21 cellular contexts compared by ENCODE assay signal in the genomic region with DNA sequence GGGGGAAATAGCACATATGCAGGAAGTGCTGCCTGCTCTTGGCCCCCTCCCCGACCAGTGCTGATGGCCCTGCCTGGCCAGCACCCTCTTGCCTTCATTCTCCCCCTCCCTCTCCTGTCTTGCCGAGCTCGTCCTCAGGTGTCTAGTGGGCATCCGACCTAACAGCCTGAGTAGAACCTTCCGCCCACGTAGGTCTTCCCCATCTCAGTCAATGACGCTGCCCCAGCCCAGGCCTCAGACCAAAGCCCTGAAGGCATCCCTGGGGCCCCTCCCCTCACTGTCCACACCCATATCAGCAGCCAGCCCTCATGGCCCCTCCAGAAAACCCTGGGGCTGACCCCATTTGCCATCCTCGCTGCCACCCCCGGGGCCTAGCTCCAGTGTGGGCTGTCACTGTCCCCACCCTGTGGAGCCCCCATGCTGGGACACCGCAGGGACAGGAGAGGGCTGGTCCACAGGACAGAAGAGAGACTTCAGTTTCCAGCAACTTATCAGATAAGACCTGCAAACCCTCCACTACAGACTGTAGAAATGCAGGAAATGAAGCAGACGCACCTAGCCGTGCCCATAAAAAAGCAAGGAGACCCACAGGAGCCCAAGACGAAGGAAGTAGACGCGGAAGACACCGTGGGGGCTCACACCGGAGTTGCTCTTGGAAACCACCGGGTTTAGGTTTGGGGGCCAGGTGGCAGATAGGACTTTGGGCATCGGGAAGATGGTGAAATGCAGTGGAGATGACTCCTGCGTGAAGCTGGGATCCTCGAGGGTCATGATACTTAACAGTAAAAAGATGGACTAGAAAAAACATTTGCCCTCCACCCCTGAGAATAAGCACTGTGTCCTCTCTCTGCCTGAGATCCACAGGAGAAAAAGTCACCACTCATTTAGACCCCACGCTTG. TPM values are rescaled to one million over a fixed set of nuclear protein-coding genes. Genes with fewer than 3 reads are reported as not detected.
DNase-seq lines count a peak whose midpoint lies in the region; ATAC-seq and TF ChIP-seq lines count a peak whose summit lies in the region.
"Had no signal": no experiment of that assay in that cellular context is flagged by ENCODE, and none has a peak within 500 bp of the region (broad histone marks: within the 10 kb centered on the region; RNA-seq: fewer than 3 reads in every experiment).

No MANE protein-coding gene starts in this region.

- H3K27me3 Mint-ChIP-seq in activated naive CD4-positive, alpha-beta T cell treated with anti-CD3 and anti-CD28 coated beads, Interleukin-2, amount 50 U/mL, for 24 hours: no peaks in the 10 kb centered on the region
- no peaks in the 10 kb centered on the region for H3K27me3 Mint-ChIP-seq in activated B cell treated with CpG ODN at 0.5 μM for 24 hours
- no peaks in the 10 kb centered on the region for H3K27me3 Mint-ChIP-seq in stimulated activated naive B cell treated with anti-CD40 and anti-IgM and Interleukin-4, amounts not matched to agents 10 μg/mL and 1 μg/mL and 100 μg/mL, for 72 hours

- ATAC-seq in activated B cell treated with CpG ODN at 0.5 μM for 24 hours (ENCODE audit: low read depth): no peak
- no peak for ATAC-seq in left lung
- no peak for ATAC-seq in stimulated activated naive B cell treated with anti-CD40 and anti-IgM and Interleukin-4, amounts not matched to agents 10 μg/mL and 1 μg/mL and 100 μg/mL, for 72 hours (replicated peaks)
- ATAC-seq in HG02885 (IDR thresholded peaks at IDR 0.05; ENCODE audit: poor library complexity, unreplicated experiment): no peak
- ATAC-seq: activated CD4-positive, CD25-positive, alpha-beta regulatory T cell treated with anti-CD3 and anti-CD28 coated beads, Interleukin-2, amount 50 U/mL, for 24 hours; mucosa of descending colon had no signal

- peak overlapping the region; percentile 36 for H3K27ac Mint-ChIP-seq in activated naive CD4-positive, alpha-beta T cell treated with anti-CD3 and anti-CD28 coated beads, Interleukin-2, amount 50 U/mL, for 24 hours
- peak overlapping the region; percentile 3 for H3K27ac Mint-ChIP-seq in activated B cell treated with CpG ODN at 0.5 μM for 24 hours
- H3K27ac Mint-ChIP-seq in stimulated activated naive B cell treated with anti-CD40 and anti-IgM and Interleukin-4, amounts not matched to agents 10 μg/mL and 1 μg/mL and 100 μg/mL, for 72 hours: peak overlapping the region; percentile 60

- no peak overlapping the region for H3K4me3 ChIP-seq in left lung
- H3K4me3 ChIP-seq: cardiac muscle cell, HAP-1, mucosa of descending colon, ovary, sigmoid colon, suprapubic skin had no signal

- peaks cover 14% of the 10 kb centered on the region for H3K36me3 Mint-ChIP-seq in activated naive CD4-positive, alpha-beta T cell treated with anti-CD3 and anti-CD28 coated beads, Interleukin-2, amount 50 U/mL, for 24 hours
- H3K36me3 Mint-ChIP-seq in activated B cell treated with CpG ODN at 0.5 μM for 24 hours (ENCODE audit: low read depth): peaks cover 49% of the 10 kb centered on the region
- peaks cover 36 to 48% of the 10 kb centered on the region in 2 donors for H3K36me3 Mint-ChIP-seq in stimulated activated naive B cell treated with anti-CD40 and anti-IgM and Interleukin-4, amounts not matched to agents 10 μg/mL and 1 μg/mL and 100 μg/mL, for 72 hours

- no peak for TF ChIP-seq POLR2A in erythroblast (IDR thresholded peaks at IDR 0.05; ENCODE audit: low read length)

- H3K36me3 ChIP-seq in left lung: peaks cover 0 to 53% of the 10 kb centered on the region in 2 donors
- H3K36me3 ChIP-seq: cardiac muscle cell, HAP-1, ovary had no signal

- no peaks in the 10 kb centered on the region for H3K9me3 ChIP-seq in left lung
- H3K9me3 ChIP-seq: HAP-1, mucosa of descending colon, ovary, sigmoid colon, suprapubic skin had no signal

- H3K4me1 ChIP-seq in left lung: peaks cover 0 to 30% of the 10 kb centered on the region in 2 donors
- H3K4me1 ChIP-seq: HAP-1, sigmoid colon, suprapubic skin had no signal

- no peak for DNase-seq in activated naive CD4-positive, alpha-beta T cell treated with anti-CD3 and anti-CD28 coated beads, Interleukin-2, amount 50 U/mL, for 16 hours
- no peak for DNase-seq in activated B cell treated with CpG ODN at 0.5 μM for 24 hours
- peak; percentile 19 to 42 for DNase-seq in left lung
- DNase-seq in stimulated activated naive B cell treated with anti-CD40 and anti-IgM and Interleukin-4, amounts not matched to agents 10 μg/mL and 1 μg/mL and 100 μg/mL, for 72 hours: no peak
- no peak for DNase-seq in LoVo (ENCODE audit: low spot score)
- no peak for DNase-seq in erythroblast (lab: John Stamatoyannopoulos, UW)
- DNase-seq: COR-L47; EL; hippocampal formation; mucosa of descending colon; NCI-H187 treated with DMSO at 0.1 percent for 48 hours; NCI-H510A treated with DMSO at 0.1 percent for 48 hours; sigmoid colon; stimulated activated CD4-positive, alpha-beta T cell treated with anti-CD3 and anti-CD28 coated beads, Interleukin-2, amount 100 ng/mL, for 24 hours had no signal

- no peaks in the 10 kb centered on the region for H3K9me3 Mint-ChIP-seq in activated naive CD4-positive, alpha-beta T cell treated with anti-CD3 and anti-CD28 coated beads, Interleukin-2, amount 50 U/mL, for 24 hours
- H3K9me3 Mint-ChIP-seq in activated B cell treated with CpG ODN at 0.5 μM for 24 hours: no peaks in the 10 kb centered on the region
- no peaks in the 10 kb centered on the region for H3K9me3 Mint-ChIP-seq in stimulated activated naive B cell treated with anti-CD40 and anti-IgM and Interleukin-4, amounts not matched to agents 10 μg/mL and 1 μg/mL and 100 μg/mL, for 72 hours

- TF ChIP-seq CTCF in activated B cell treated with CpG ODN at 0.5 μM for 24 hours (IDR thresholded peaks at IDR 0.05) (no peak), left lung (IDR thresholded peaks at IDR 0.05) (no peak)

- POLR2A ChIA-PET in activated B cell treated with CpG ODN at 0.5 μM for 24 hours (lab: Charles Lee): no interaction called here

- H3K4me3 Mint-ChIP-seq in activated naive CD4-positive, alpha-beta T cell treated with anti-CD3 and anti-CD28 coated beads, Interleukin-2, amount 50 U/mL, for 24 hours: peak overlapping the region; percentile 3
- H3K4me3 Mint-ChIP-seq in activated B cell treated with CpG ODN at 0.5 μM for 24 hours: no peak overlapping the region
- peak overlapping the region in 1 of 2 donors; percentile 37 for H3K4me3 Mint-ChIP-seq in stimulated activated naive B cell treated with anti-CD40 and anti-IgM and Interleukin-4, amounts not matched to agents 10 μg/mL and 1 μg/mL and 100 μg/mL, for 72 hours

- CTCF ChIA-PET in activated B cell treated with CpG ODN at 0.5 μM for 24 hours (lab: Charles Lee): no interaction called here

- intact Hi-C loops in activated B cell treated with CpG ODN at 0.5 μM for 24 hours (cut with micrococcal nuclease) (no loop called here), left lung (cut with DNase I) (loop anchor here in 1 of 2 donors (5.0 kb wide), 1 partner anchor 156 kb away; no protein-coding TSS in a partner anchor)

- H3K4me1 Mint-ChIP-seq in activated naive CD4-positive, alpha-beta T cell treated with anti-CD3 and anti-CD28 coated beads, Interleukin-2, amount 50 U/mL, for 24 hours: peaks cover 45% of the 10 kb centered on the region
- peaks cover 23% of the 10 kb centered on the region for H3K4me1 Mint-ChIP-seq in activated B cell treated with CpG ODN at 0.5 μM for 24 hours
- peaks cover 5 to 19% of the 10 kb centered on the region in 2 donors for H3K4me1 Mint-ChIP-seq in stimulated activated naive B cell treated with anti-CD40 and anti-IgM and Interleukin-4, amounts not matched to agents 10 μg/mL and 1 μg/mL and 100 μg/mL, for 72 hours

- H3K27me3 ChIP-seq in left lung: no peaks in the 10 kb centered on the region
- H3K27me3 ChIP-seq: cardiac muscle cell, ovary, sigmoid colon, suprapubic skin had no signal

- H3K27ac ChIP-seq in left lung: peak overlapping the region in 1 of 2 donors; percentile 73
- H3K27ac ChIP-seq: cardiac muscle cell, ovary, sigmoid colon, suprapubic skin had no signal

RNA-seq across cellular contexts. Expression of a gene that starts 38.4 kb away (rescaled TPM):
- 82.6 and 87.5 TPM in 2 replicates for total RNA-seq in activated B cell treated with CpG ODN at 0.5 μM for 24 hours
- total RNA-seq in left lung: 10 to 100 TPM; 72.1 to 73.9 TPM

RNA-seq across cellular contexts. Expression of a gene that starts 50.9 kb away (rescaled TPM):
- total RNA-seq in activated B cell treated with CpG ODN at 0.5 μM for 24 hours (52.2 and 53.5 TPM in 2 replicates), left lung (10 to 100 TPM; 57.1 to 62.3 TPM)

Comparison
In these comparisons a context has a peak if more than half of its experiments do, and no peak if none do; other contexts are left out.
1. H3K27ac Mint-ChIP-seq: peak in every context shown above with its lines; median percentile 60 in stimulated activated naive B cell treated with anti-CD40 and anti-IgM and Interleukin-4, amounts not matched to agents 10 μg/mL and 1 μg/mL and 100 μg/mL, for 72 hours; 36 in activated naive CD4-positive, alpha-beta T cell treated with anti-CD3 and anti-CD28 coated beads, Interleukin-2, amount 50 U/mL, for 24 hours; 3 in activated B cell treated with CpG ODN at 0.5 μM for 24 hours.
2. DNase-seq: peak in left lung (2 of 2); none in activated naive CD4-positive, alpha-beta T cell treated with anti-CD3 and anti-CD28 coated beads, Interleukin-2, amount 50 U/mL, for 16 hours (single experiment), activated B cell treated with CpG ODN at 0.5 μM for 24 hours (single experiment), stimulated activated naive B cell treated with anti-CD40 and anti-IgM and Interleukin-4, amounts not matched to agents 10 μg/mL and 1 μg/mL and 100 μg/mL, for 72 hours (single experiment), LoVo (single experiment) and erythroblast (0 of 2).